ENCODE assay signal across 12 cellular contexts in the genomic region with DNA sequence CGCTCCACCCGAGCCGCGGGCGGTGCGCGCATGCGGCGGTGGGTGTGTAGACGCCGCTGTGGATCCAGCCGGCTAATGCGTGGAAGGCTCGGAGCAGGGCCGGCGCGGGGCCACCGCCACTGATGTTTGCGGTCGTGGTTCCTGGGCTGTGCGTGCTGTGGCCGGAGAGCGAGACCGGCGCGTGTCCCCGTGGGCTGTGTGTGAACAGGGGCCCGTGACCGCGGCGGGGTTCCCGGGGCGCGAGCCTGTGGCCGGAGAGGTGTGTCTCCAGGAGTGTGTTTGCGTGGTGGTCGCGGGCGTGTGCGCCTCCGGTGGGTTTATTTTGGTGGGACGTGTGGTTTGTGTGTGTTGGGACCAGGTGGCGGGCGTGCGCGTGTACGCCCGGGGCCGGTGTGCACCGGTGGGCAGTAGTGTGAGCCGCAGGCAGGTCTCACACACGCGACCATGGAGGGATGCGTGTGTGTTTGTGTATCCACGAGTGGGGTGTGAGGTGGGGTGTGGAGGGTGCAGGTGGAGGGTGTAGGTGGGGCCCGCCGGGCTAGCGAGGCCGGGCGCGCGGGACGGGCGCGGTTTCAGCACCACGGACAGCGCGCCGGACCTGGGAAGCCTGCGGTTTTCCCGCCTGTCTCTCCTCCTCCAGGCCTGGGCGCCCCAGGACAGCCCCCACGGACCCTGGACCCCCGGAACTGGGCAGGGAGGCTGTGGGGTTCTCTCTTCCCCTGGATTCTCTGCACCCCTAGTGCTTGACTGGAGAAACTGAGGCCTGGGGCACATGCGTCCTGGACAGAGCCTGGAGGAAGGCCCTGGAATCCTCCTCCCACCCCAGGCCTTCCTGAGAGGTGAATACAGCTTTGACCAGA. TPM values are rescaled to one million over a fixed set of nuclear protein-coding genes. Genes with fewer than 3 reads are reported as not detected.
DNase-seq lines count a peak whose midpoint lies in the region; TF ChIP-seq lines count a peak whose summit lies in the region.
"Had no signal": no experiment of that assay in that cellular context is flagged by ENCODE, and none has a peak within 500 bp of the region (broad histone marks: within the 10 kb centered on the region; RNA-seq: fewer than 3 reads in every experiment).

No MANE protein-coding gene starts in this region.

- no peaks in the 10 kb centered on the region for H3K9me3 Mint-ChIP-seq in CD8-positive, alpha-beta memory T cell
- no peaks in the 10 kb centered on the region for H3K9me3 Mint-ChIP-seq in neural crest cell

- H3K36me3 Mint-ChIP-seq in CD8-positive, alpha-beta memory T cell = no peaks in the 10 kb centered on the region
- H3K36me3 Mint-ChIP-seq in neural crest cell (ENCODE audit: low read depth) = no peaks in the 10 kb centered on the region

- CTCF ChIA-PET in CD8-positive, alpha-beta memory T cell (lab: Charles Lee) = no interaction called here

- intact Hi-C loops in posterior vena cava (cut with DNase I) = no loop called here

- H3K4me3 Mint-ChIP-seq in CD8-positive, alpha-beta memory T cell = peak overlapping the region in 5 of 7 donors; percentile 24 to 66 (median 33)
- H3K4me3 Mint-ChIP-seq in neural crest cell = peak overlapping the region; percentile 70

- peaks cover 20% of the 10 kb centered on the region for H3K27me3 ChIP-seq in CD8-positive, alpha-beta memory T cell (ENCODE audit: insufficient read depth, low read length, poor library complexity, severe bottlenecking)

- no peak overlapping the region for H3K27ac ChIP-seq in CD8-positive, alpha-beta memory T cell (ENCODE audit: low read depth, low read length)
- H3K27ac ChIP-seq: KMS-11, PC-9 had no signal

- TF ChIP-seq CTCF in epithelial cell of esophagus (IDR thresholded peaks at IDR 0.05; ENCODE audit: insufficient read depth, low read depth, low read length, missing control alignments) (no peak), neural crest cell (conservative IDR thresholded peaks at IDR 0.05) (no peak)

- POLR2A ChIA-PET in CD8-positive, alpha-beta memory T cell (lab: Charles Lee) = no interaction called here

- no peaks in the 10 kb centered on the region for H3K36me3 ChIP-seq in CD8-positive, alpha-beta memory T cell (ENCODE audit: insufficient read depth, low read length)

- peaks cover 4 to 17% (median 5%) of the 10 kb centered on the region in 3 donors for H3K4me1 Mint-ChIP-seq in CD8-positive, alpha-beta memory T cell
- no peaks in the 10 kb centered on the region for H3K4me1 Mint-ChIP-seq in neural crest cell

- no peaks in the 10 kb centered on the region for H3K9me3 ChIP-seq in CD8-positive, alpha-beta memory T cell (ENCODE audit: low read length)

- no peak overlapping the region for H3K27ac Mint-ChIP-seq in CD8-positive, alpha-beta memory T cell
- H3K27ac Mint-ChIP-seq in neural crest cell (ENCODE audit: unreplicated experiment) = peak overlapping the region; percentile 75

- no peak overlapping the region for H3K4me3 ChIP-seq in CD8-positive, alpha-beta memory T cell (ENCODE audit: low read length)
- no peak overlapping the region for H3K4me3 ChIP-seq in epithelial cell of esophagus (ENCODE audit: low read length)

- no peak for DNase-seq in CD8-positive, alpha-beta memory T cell
- DNase-seq in OCI-M1 (lab: John Stamatoyannopoulos, UW) (peak; percentile 26), epithelial cell of esophagus (ENCODE audit: low read depth) (peak; percentile 54), neural crest cell (ENCODE audit: low read depth, low spot score) (peak; percentile 39), NCI-H446 treated with DMSO at 0.1 percent for 48 hours (lab: John Stamatoyannopoulos, UW) (no peak), T-helper 9 cell (no peak), posterior vena cava (ENCODE audit: low spot score) (no peak), NCI-H526 (lab: John Stamatoyannopoulos, UW) (no peak)
- DNase-seq: activated CD8-positive, alpha-beta memory T cell treated with anti-CD3 and anti-CD28 coated beads for 24 hours had no signal

- peaks cover 10 to 28% of the 10 kb centered on the region in 2 donors for H3K27me3 Mint-ChIP-seq in CD8-positive, alpha-beta memory T cell
- H3K27me3 Mint-ChIP-seq in neural crest cell (ENCODE audit: low read depth) = peaks cover 62% of the 10 kb centered on the region

- H3K4me1 ChIP-seq in CD8-positive, alpha-beta memory T cell (ENCODE audit: insufficient read depth, low read length) = peaks cover 16% of the 10 kb centered on the region

RNA-seq across cellular contexts. Expression of gene HCN2, which starts 1.6 kb away (rescaled TPM):
- under 1 TPM; 0.42 to 0.48 TPM for total RNA-seq in CD8-positive, alpha-beta memory T cell
- not detected for polyA plus RNA-seq in CD8-positive, alpha-beta memory T cell
- total RNA-seq in neural crest cell = 0.71 and 0.84 TPM in 2 replicates
- total RNA-seq in posterior vena cava = under 1 TPM; 0.10 to 0.37 TPM

RNA-seq across cellular contexts. Expression of gene BSG, which starts 18.9 kb away (rescaled TPM):
- 100 to 1,000 TPM; 250 to 262 TPM for total RNA-seq in CD8-positive, alpha-beta memory T cell
- polyA plus RNA-seq in CD8-positive, alpha-beta memory T cell = 436 TPM
- total RNA-seq in neural crest cell (564 and 613 TPM in 2 replicates), posterior vena cava (100 to 1,000 TPM; 288 to 300 TPM)

RNA-seq across cellular contexts. Expression of gene POLRMT, which starts 42.0 kb away (rescaled TPM):
- total RNA-seq in CD8-positive, alpha-beta memory T cell = 10 to 100 TPM; 75.2 to 77.3 TPM
- 58.8 TPM for polyA plus RNA-seq in CD8-positive, alpha-beta memory T cell
- 69.7 and 71.1 TPM in 2 replicates for total RNA-seq in neural crest cell
- total RNA-seq in posterior vena cava = 10 to 100 TPM; 25.6 to 30.7 TPM

RNA-seq across cellular contexts. Expression of gene GZMM, which starts 47.5 kb away (rescaled TPM):
- total RNA-seq in CD8-positive, alpha-beta memory T cell = 10 to 100 TPM; 48.8 to 50.5 TPM
- 327 TPM for polyA plus RNA-seq in CD8-positive, alpha-beta memory T cell
- total RNA-seq in neural crest cell (not detected in 2 replicates), posterior vena cava (under 1 TPM; 0.74 to 0.76 TPM)
- total RNA-seq: smooth muscle cell had no signal

RNA-seq across cellular contexts. Expression of gene FGF22, which starts 48.4 kb away (rescaled TPM):
- total RNA-seq in CD8-positive, alpha-beta memory T cell = under 1 TPM; 0.20 to 0.22 TPM
- polyA plus RNA-seq in CD8-positive, alpha-beta memory T cell = not detected
- total RNA-seq in neural crest cell (0.51 and 0.84 TPM in 2 replicates), posterior vena cava (under 1 TPM in 1 of 2 donors, not detected in 1; 0.37 TPM)
- total RNA-seq: PC-9, smooth muscle cell had no signal

Comparison
In these comparisons a context has a peak if more than half of its experiments do, and no peak if none do; other contexts are left out.
1. DNase-seq: peak in OCI-M1 (single experiment), epithelial cell of esophagus (single experiment) and neural crest cell (single experiment); none in CD8-positive, alpha-beta memory T cell (0 of 5), NCI-H446 treated with DMSO at 0.1 percent for 48 hours (single experiment), T-helper 9 cell (single experiment), posterior vena cava (single experiment) and NCI-H526 (0 of 2).